ENCODE assay signal across 12 cellular contexts in the genomic region with DNA sequence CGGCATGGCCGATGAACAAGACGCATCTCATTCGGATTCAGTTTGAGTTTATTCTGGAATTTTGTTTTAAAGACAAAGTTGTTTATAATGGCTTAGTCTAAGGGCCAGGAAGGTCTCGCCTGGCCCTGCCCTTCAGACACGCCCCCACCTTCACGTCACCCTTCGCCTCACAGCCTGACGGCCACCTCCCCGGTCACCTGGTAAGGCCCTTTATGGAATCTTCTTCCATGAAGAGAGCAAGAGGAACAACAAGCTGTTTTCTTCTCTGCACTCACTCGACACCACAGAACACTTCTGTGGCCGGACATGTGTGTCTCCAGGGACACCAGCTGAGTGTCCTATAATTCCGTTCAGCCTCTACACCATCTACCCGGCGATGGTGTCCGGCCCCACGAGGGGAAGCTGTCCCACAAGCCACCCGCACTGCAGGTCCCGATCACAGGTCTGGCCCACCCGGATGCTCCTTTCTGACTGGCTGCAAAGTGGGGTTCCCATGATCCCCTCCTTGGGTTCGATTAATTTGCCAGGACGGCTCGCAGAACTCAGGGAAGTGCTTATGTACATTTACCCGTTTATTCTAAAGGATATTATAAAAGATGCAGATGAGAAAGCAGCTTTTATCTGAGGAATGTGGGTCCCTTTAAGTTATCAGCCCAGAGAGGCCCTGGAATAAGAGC. TPM values are rescaled to one million over a fixed set of nuclear protein-coding genes. Genes with fewer than 3 reads are reported as not detected.
"Had no signal": no experiment of that assay in that cellular context is flagged by ENCODE, and none has a peak within 500 bp of the region (broad histone marks: within the 10 kb centered on the region; RNA-seq: fewer than 3 reads in every experiment).

No MANE protein-coding gene starts in this region.

- ATAC-seq: gastrocnemius medialis, natural killer cell had no signal

- H3K4me3 ChIP-seq: cardiac muscle cell, colonic mucosa, gastrocnemius medialis had no signal

- DNase-seq: activated CD4-positive, alpha-beta T cell treated with anti-CD3 and anti-CD28 coated beads for 1 hour; activated gamma-delta T cell treated with Interleukin-2 at 50 U/mL for 16 hours; colonic mucosa; gastrocnemius medialis; kidney glomerular epithelial cell; mammary epithelial cell; natural killer cell had no signal

- H3K9me3 Mint-ChIP-seq: natural killer cell had no signal

- H3K27ac Mint-ChIP-seq: activated T-cell treated with anti-CD3 and anti-CD28 coated beads, Interleukin-2, amount 50 U/mL, for 24 hours had no signal

- H3K36me3 ChIP-seq: cardiac muscle cell, colonic mucosa, gastrocnemius medialis had no signal

- H3K27ac ChIP-seq: colonic mucosa, gastrocnemius medialis had no signal

- H3K4me3 Mint-ChIP-seq: activated T-cell treated with anti-CD3 and anti-CD28 coated beads, Interleukin-2, amount 50 U/mL, for 24 hours; natural killer cell had no signal

- H3K4me1 ChIP-seq: colonic mucosa, gastrocnemius medialis had no signal

- H3K27me3 ChIP-seq: cardiac muscle cell had no signal

- H3K9me3 ChIP-seq: colonic mucosa, gastrocnemius medialis had no signal

RNA-seq across cellular contexts. Expression of a gene that starts 54.9 kb away (rescaled TPM):
- total RNA-seq: colonic mucosa, fibroblast of lung, gastrocnemius medialis, mammary epithelial cell, mucosa of gallbladder, natural killer cell, SK-MEL-5 had no signal
